In the genomic region with DNA sequence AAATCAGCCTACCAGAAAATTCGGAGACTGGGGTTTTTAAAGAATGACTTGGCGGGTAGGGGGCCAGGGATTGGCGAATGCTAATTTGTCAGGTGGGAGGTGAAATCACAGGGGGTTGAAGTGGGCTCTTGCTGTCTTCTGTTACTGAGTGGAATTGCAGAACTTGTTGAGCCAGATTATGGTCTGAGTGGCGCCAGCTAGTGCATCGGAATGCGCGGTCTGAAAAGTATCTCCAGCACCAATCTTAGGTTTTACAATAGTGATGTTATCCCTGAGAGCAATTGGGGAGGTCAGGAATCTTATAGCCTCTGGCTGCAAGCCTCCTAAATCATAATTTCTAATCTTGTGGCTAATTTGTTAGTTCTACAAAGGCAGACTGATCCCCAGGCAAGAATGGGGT, we compare ENCODE assay signal across 9 cellular contexts. TPM values are rescaled to one million over a fixed set of nuclear protein-coding genes. Genes with fewer than 3 reads are reported as not detected.
DNase-seq lines count a peak whose midpoint lies in the region; ATAC-seq and TF ChIP-seq lines count a peak whose summit lies in the region.
"Had no signal": no experiment of that assay in that cellular context is flagged by ENCODE, and none has a peak within 500 bp of the region (broad histone marks: within the 10 kb centered on the region; RNA-seq: fewer than 3 reads in every experiment).

No MANE protein-coding gene starts in this region.

- no peak for ATAC-seq in stimulated activated naive CD8-positive, alpha-beta T cell treated with anti-CD3 and anti-CD28 coated beads, Interleukin-15, amount 100 ng/mL, for 72 hours
- no peak for ATAC-seq in HG02852 (IDR thresholded peaks at IDR 0.05; ENCODE audit: unreplicated experiment)

- peaks cover 12% of the 10 kb centered on the region for H3K36me3 Mint-ChIP-seq in activated T-helper 2 cell treated with anti-CD3 and anti-CD28 coated beads, Interferon-gamma antibody, Interleukin-2, Interleukin-4, amounts not matched to agents 10 μg/mL and 5 μg/mL and 100 μg/mL, durations not matched to agents 14 hours and 24 hours and 36 hours (ENCODE audit: low read depth)

- peak; percentile 10 for DNase-seq in SIG-M5 treated with dmso at 0.1 percent for 504 hours (lab: John Stamatoyannopoulos, UW; ENCODE audit: unreplicated experiment)
- DNase-seq in SIG-M5 (lab: John Stamatoyannopoulos, UW): no peak
- DNase-seq in activated T-helper 2 cell treated with anti-CD3 and anti-CD28 coated beads, Interferon-gamma antibody, Interleukin-2, Interleukin-4, amounts not matched to agents 10 μg/mL and 5 μg/mL and 100 μg/mL, durations not matched to agents 14 hours and 24 hours and 36 hours (ENCODE audit: low spot score): no peak
- DNase-seq in iPS-NIHi11 (ENCODE audit: low spot score): peak; percentile 14
- no peak for DNase-seq in stimulated activated naive CD8-positive, alpha-beta T cell treated with anti-CD3 and anti-CD28 coated beads, Interleukin-15, amount 100 ng/mL, for 72 hours
- DNase-seq in RWPE1 (ENCODE audit: low spot score): no peak
- DNase-seq in hepatic stellate cell (ENCODE audit: low spot score): no peak
- DNase-seq: NCI-H1048 had no signal

- H3K4me3 Mint-ChIP-seq in activated T-helper 2 cell treated with anti-CD3 and anti-CD28 coated beads, Interferon-gamma antibody, Interleukin-2, Interleukin-4, amounts not matched to agents 10 μg/mL and 5 μg/mL and 100 μg/mL, durations not matched to agents 14 hours and 24 hours and 36 hours (ENCODE audit: low read depth): peak overlapping the region; percentile 82
- peak overlapping the region; percentile 87 to 99 for H3K4me3 Mint-ChIP-seq in stimulated activated naive CD8-positive, alpha-beta T cell treated with anti-CD3 and anti-CD28 coated beads, Interleukin-15, amount 100 ng/mL, for 72 hours

- H3K9me3 Mint-ChIP-seq in activated T-helper 2 cell treated with anti-CD3 and anti-CD28 coated beads, Interferon-gamma antibody, Interleukin-2, Interleukin-4, amounts not matched to agents 10 μg/mL and 5 μg/mL and 100 μg/mL, durations not matched to agents 14 hours and 24 hours and 36 hours: peaks cover 10% of the 10 kb centered on the region
- peaks cover 0 to 12% of the 10 kb centered on the region in 2 donors for H3K9me3 Mint-ChIP-seq in stimulated activated naive CD8-positive, alpha-beta T cell treated with anti-CD3 and anti-CD28 coated beads, Interleukin-15, amount 100 ng/mL, for 72 hours

- peaks cover 34% of the 10 kb centered on the region for H3K4me1 Mint-ChIP-seq in activated T-helper 2 cell treated with anti-CD3 and anti-CD28 coated beads, Interferon-gamma antibody, Interleukin-2, Interleukin-4, amounts not matched to agents 10 μg/mL and 5 μg/mL and 100 μg/mL, durations not matched to agents 14 hours and 24 hours and 36 hours (ENCODE audit: low read depth)
- H3K4me1 Mint-ChIP-seq in stimulated activated naive CD8-positive, alpha-beta T cell treated with anti-CD3 and anti-CD28 coated beads, Interleukin-15, amount 100 ng/mL, for 72 hours: peaks cover 39% of the 10 kb centered on the region

- no peak overlapping the region for H3K27ac ChIP-seq in RWPE1

- CTCF ChIA-PET in RWPE1 (lab: Yijun Ruan, JAX): no interaction called here

- POLR2A ChIA-PET in RWPE1 (lab: Yijun Ruan, JAX; ENCODE audit: low non-redundant PET): interaction anchor here (0.5 to 1.7 kb wide), 2 partner anchors 43 to 68 kb away, joined by 3 to 5 read pairs; no protein-coding TSS in a partner anchor

- H3K27me3 Mint-ChIP-seq in activated T-helper 2 cell treated with anti-CD3 and anti-CD28 coated beads, Interferon-gamma antibody, Interleukin-2, Interleukin-4, amounts not matched to agents 10 μg/mL and 5 μg/mL and 100 μg/mL, durations not matched to agents 14 hours and 24 hours and 36 hours (ENCODE audit: low read depth): peaks cover 6% of the 10 kb centered on the region
- no peaks in the 10 kb centered on the region for H3K27me3 Mint-ChIP-seq in stimulated activated naive CD8-positive, alpha-beta T cell treated with anti-CD3 and anti-CD28 coated beads, Interleukin-15, amount 100 ng/mL, for 72 hours

- intact Hi-C loops in activated T-helper 2 cell treated with anti-CD3 and anti-CD28 coated beads, Interferon-gamma antibody, Interleukin-2, Interleukin-4, amounts not matched to agents 10 μg/mL and 5 μg/mL and 100 μg/mL, durations not matched to agents 14 hours and 24 hours and 36 hours (cut with micrococcal nuclease): no loop called here

- H3K27ac Mint-ChIP-seq in activated T-helper 2 cell treated with anti-CD3 and anti-CD28 coated beads, Interferon-gamma antibody, Interleukin-2, Interleukin-4, amounts not matched to agents 10 μg/mL and 5 μg/mL and 100 μg/mL, durations not matched to agents 14 hours and 24 hours and 36 hours: peak overlapping the region; percentile 79
- H3K27ac Mint-ChIP-seq in stimulated activated naive CD8-positive, alpha-beta T cell treated with anti-CD3 and anti-CD28 coated beads, Interleukin-15, amount 100 ng/mL, for 72 hours: peak overlapping the region; percentile 80 to 94

- no peak for TF ChIP-seq CTCF in RWPE1 (conservative IDR thresholded peaks at IDR 0.05; ENCODE audit: low read depth)

RNA-seq across cellular contexts. Expression of gene RBL2, which starts 0.8 kb away (rescaled TPM):
- total RNA-seq in activated T-helper 2 cell treated with anti-CD3 and anti-CD28 coated beads, Interferon-gamma antibody, Interleukin-2, Interleukin-4, amounts not matched to agents 10 μg/mL and 5 μg/mL and 100 μg/mL, durations not matched to agents 14 hours and 24 hours and 36 hours: 69.5 and 69.9 TPM in 2 replicates

Comparison
In these comparisons a context has a peak if more than half of its experiments do, and no peak if none do; other contexts are left out.
1. DNase-seq: peak in SIG-M5 treated with dmso at 0.1 percent for 504 hours (single experiment) and iPS-NIHi11 (single experiment); none in SIG-M5 (single experiment), activated T-helper 2 cell treated with anti-CD3 and anti-CD28 coated beads, Interferon-gamma antibody, Interleukin-2, Interleukin-4, amounts not matched to agents 10 μg/mL and 5 μg/mL and 100 μg/mL, durations not matched to agents 14 hours and 24 hours and 36 hours (single experiment), stimulated activated naive CD8-positive, alpha-beta T cell treated with anti-CD3 and anti-CD28 coated beads, Interleukin-15, amount 100 ng/mL, for 72 hours (0 of 2), RWPE1 (single experiment) and hepatic stellate cell (single experiment).